Comparison of ENCODE assay signal across 1 cellular context in the genomic region with DNA sequence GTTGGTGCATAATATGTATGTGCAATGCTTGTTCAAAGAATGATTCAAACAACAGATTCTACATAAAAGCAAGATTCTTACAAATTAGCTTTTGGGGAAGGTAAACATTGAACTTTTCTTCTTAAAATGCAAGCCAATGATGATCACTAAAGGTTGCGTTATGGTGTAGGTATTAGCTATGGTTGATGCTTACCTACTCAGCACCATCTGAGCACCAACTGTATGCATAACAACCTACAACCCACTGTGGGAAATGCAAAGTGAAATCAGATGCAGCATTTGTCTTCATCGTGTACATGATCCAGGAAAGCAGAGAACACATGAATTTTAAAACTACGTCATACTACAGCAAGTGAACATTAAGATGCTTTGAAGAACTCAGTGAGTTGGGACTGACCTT.
TF ChIP-seq lines count a peak whose summit lies in the region.

No MANE protein-coding gene starts in this region.

TF ChIP-seq in H1, 55 proteins besides CTCF, POLR2A, EP300 and RAD21:
- TF ChIP-seq GTF2F1 (IDR thresholded peaks at IDR 0.05; ENCODE audit: borderline replicate concordance, low read depth, low read length) (no peak), HDAC2 (IDR thresholded peaks at IDR 0.05; ENCODE audit: borderline replicate concordance in 1 of 2, low read depth in 2 of 2, low read length in 2 of 2) (no peak), EZH2 (IDR thresholded peaks at IDR 0.05; ENCODE audit: low read depth, low read length, severe bottlenecking) (no peak), TCF12 (IDR thresholded peaks at IDR 0.05; ENCODE audit: low read depth, low read length) (no peak), MAFK (IDR thresholded peaks at IDR 0.05; ENCODE audit: low read depth, low read length) (no peak), SP1 (IDR thresholded peaks at IDR 0.05; ENCODE audit: low read depth, low read length) (no peak), TEAD4 (IDR thresholded peaks at IDR 0.05; ENCODE audit: low read depth, low read length) (no peak), YY1 (IDR thresholded peaks at IDR 0.05; ENCODE audit: low read depth, low read length) (no peak), JUND (IDR thresholded peaks at IDR 0.05; ENCODE audit: low read length) (no peak), RNF2 (IDR thresholded peaks at IDR 0.05; ENCODE audit: borderline replicate concordance, low read depth, low read length, missing control alignments, poor library complexity, severe bottlenecking) (no peak), RBBP5 (IDR thresholded peaks at IDR 0.05; ENCODE audit: borderline replicate concordance, low read depth, low read length) (no peak), TBP (IDR thresholded peaks at IDR 0.05; ENCODE audit: low read depth, low read length) (no peak)
- TF ChIP-seq, protein P1, sequence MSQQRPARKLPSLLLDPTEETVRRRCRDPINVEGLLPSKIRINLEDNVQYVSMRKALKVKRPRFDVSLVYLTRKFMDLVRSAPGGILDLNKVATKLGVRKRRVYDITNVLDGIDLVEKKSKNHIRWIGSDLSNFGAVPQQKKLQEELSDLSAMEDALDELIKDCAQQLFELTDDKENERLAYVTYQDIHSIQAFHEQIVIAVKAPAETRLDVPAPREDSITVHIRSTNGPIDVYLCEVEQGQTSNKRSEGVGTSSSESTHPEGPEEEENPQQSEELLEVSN (IDR thresholded peaks at IDR 0.05), result no peak
- TF ChIP-seq, protein P2, sequence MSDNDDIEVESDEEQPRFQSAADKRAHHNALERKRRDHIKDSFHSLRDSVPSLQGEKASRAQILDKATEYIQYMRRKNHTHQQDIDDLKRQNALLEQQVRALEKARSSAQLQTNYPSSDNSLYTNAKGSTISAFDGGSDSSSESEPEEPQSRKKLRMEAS (IDR thresholded peaks at IDR 0.05), result no peak
